15 cellular contexts compared by ENCODE assay signal in the genomic region with DNA sequence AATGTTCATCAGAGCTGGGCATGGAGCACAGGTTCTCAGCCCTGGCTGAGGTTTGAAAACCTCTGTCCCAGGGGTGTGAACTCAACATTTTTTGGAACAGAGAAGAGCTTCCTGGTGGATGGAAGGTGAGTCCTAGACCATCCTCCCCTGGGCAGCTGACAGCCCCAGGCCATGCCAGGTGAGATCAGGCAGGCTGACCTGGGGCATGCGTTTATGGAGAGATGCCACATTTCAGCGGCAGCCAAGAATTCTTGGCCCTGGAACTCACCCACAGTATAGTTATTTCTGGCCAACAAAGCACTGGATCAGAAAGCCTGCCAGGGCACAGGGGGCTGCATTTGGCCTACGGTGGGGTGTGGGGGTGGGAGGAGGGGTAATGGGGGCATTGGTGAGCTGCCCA.
"Had no signal": no experiment of that assay in that cellular context is flagged by ENCODE, and none has a peak within 500 bp of the region (broad histone marks: within the 10 kb centered on the region; RNA-seq: fewer than 3 reads in every experiment).

No MANE protein-coding gene starts in this region.

- H3K27ac Mint-ChIP-seq: activated naive CD8-positive, alpha-beta T cell treated with anti-CD3 and anti-CD28 coated beads, Interleukin-2, amount 10 ng/mL, durations not matched to agents 7 days and 5 days; activated T-cell treated with anti-CD3 and anti-CD28 coated beads, Interleukin-2, amount 50 U/mL, for 24 hours; progenitor cell of endocrine pancreas; type B pancreatic cell had no signal

- H3K36me3 ChIP-seq: gastrocnemius medialis, lower lobe of right lung had no signal

- H3K4me1 Mint-ChIP-seq: activated naive CD8-positive, alpha-beta T cell treated with anti-CD3 and anti-CD28 coated beads, Interleukin-2, amount 10 ng/mL, durations not matched to agents 7 days and 5 days had no signal

- H3K4me3 ChIP-seq: gastrocnemius medialis, lower lobe of right lung had no signal

- ATAC-seq: gastrocnemius medialis; lower lobe of right lung; naive thymus-derived CD4-positive, alpha-beta T cell; sciatic nerve had no signal

- H3K4me1 ChIP-seq: gastrocnemius medialis, lower lobe of right lung had no signal

- H3K27ac ChIP-seq: gastrocnemius medialis, lower lobe of right lung had no signal

- DNase-seq: activated CD4-positive, CD25-positive, alpha-beta regulatory T cell; activated gamma-delta T cell treated with Interleukin-2 at 50 U/mL for 16 hours; activated naive CD8-positive, alpha-beta T cell treated with anti-CD3 and anti-CD28 coated beads, Interleukin-2, amount 10 ng/mL, durations not matched to agents 7 days and 5 days; activated T-cell treated with anti-CD3 and anti-CD28 coated beads, Interleukin-2, amount 50 U/mL, for 24 hours; anterior cingulate cortex; gastrocnemius medialis; lower lobe of right lung; midbrain; stimulated activated CD4-positive, alpha-beta T cell treated with anti-CD3 and anti-CD28 coated beads, Interleukin-2, amount 100 ng/mL, for 24 hours; stimulated activated naive CD4-positive, alpha-beta T cell; T-helper 2 cell had no signal

- H3K4me3 Mint-ChIP-seq: activated naive CD8-positive, alpha-beta T cell treated with anti-CD3 and anti-CD28 coated beads, Interleukin-2, amount 10 ng/mL, durations not matched to agents 7 days and 5 days; activated T-cell treated with anti-CD3 and anti-CD28 coated beads, Interleukin-2, amount 50 U/mL, for 24 hours; naive thymus-derived CD4-positive, alpha-beta T cell; type B pancreatic cell had no signal

- H3K27me3 Mint-ChIP-seq: activated naive CD8-positive, alpha-beta T cell treated with anti-CD3 and anti-CD28 coated beads, Interleukin-2, amount 10 ng/mL, durations not matched to agents 7 days and 5 days; activated T-cell treated with anti-CD3 and anti-CD28 coated beads, Interleukin-2, amount 50 U/mL, for 24 hours; naive thymus-derived CD4-positive, alpha-beta T cell; progenitor cell of endocrine pancreas; type B pancreatic cell had no signal

- H3K36me3 Mint-ChIP-seq: activated naive CD8-positive, alpha-beta T cell treated with anti-CD3 and anti-CD28 coated beads, Interleukin-2, amount 10 ng/mL, durations not matched to agents 7 days and 5 days had no signal

- H3K9me3 ChIP-seq: gastrocnemius medialis, lower lobe of right lung had no signal
